Comparison of ENCODE assay signal across 29 cellular contexts in the genomic region with DNA sequence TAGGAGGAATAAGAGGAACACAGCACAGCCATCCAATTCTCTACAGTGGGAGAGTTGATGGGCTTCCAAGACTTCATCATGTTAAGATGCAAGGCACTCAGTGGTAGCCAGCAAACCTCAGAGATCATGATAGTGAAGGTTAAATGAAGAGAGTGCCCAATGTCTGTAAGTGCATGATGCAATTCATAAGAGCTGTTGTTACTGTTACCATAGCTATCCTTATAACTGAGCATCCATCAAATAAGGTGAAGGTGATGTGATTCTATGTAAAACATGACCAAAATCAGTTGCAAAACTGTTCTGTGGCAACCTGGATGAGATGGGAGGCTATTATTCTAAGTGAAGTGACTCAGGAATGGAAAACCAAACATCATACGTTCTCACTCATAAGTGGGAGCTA.
"Had no signal": no experiment of that assay in that cellular context is flagged by ENCODE, and none has a peak within 500 bp of the region (broad histone marks: within the 10 kb centered on the region; RNA-seq: fewer than 3 reads in every experiment).

No MANE protein-coding gene starts in this region.

- H3K9me3 ChIP-seq: ascending aorta, body of pancreas, breast epithelium had no signal

- H3K9me3 Mint-ChIP-seq: activated B cell treated with CpG ODN at 0.5 μM for 24 hours; activated CD4-positive, alpha-beta memory T cell treated with anti-CD3 and anti-CD28 coated beads for 36 hours; activated naive CD4-positive, alpha-beta T cell treated with anti-CD3 and anti-CD28 coated beads, Interleukin-2, amount 10 ng/mL, durations not matched to agents 7 days and 5 days; activated T-cell treated with anti-CD3 and anti-CD28 coated beads, Interleukin-2, amount 50 U/mL, for 4 hours; activated T-helper 1 cell treated with anti-CD3 and anti-CD28 coated beads, Interleukin-12 subunit alpha, Interleukin-12 subunit beta, Interleukin-2, Interleukin-4 antibody, amounts not matched to agents 30 ng/mL and 10 ng/mL and 1 ng/mL, durations not matched to agents 14 hours and 24 hours and 36 hours had no signal

- H3K27me3 ChIP-seq: ascending aorta, body of pancreas, breast epithelium had no signal

- ATAC-seq: activated T-cell treated with anti-CD3 and anti-CD28 coated beads, Interleukin-2, amount 50 U/mL, for 4 hours; body of pancreas; K562; Panc1 had no signal

- H3K4me3 ChIP-seq: ascending aorta, body of pancreas, breast epithelium, K562 had no signal

- H3K27me3 Mint-ChIP-seq: activated B cell treated with CpG ODN at 0.5 μM for 24 hours; activated CD4-positive, alpha-beta memory T cell treated with anti-CD3 and anti-CD28 coated beads for 36 hours; activated naive CD4-positive, alpha-beta T cell treated with anti-CD3 and anti-CD28 coated beads, Interleukin-2, amount 10 ng/mL, durations not matched to agents 7 days and 5 days had no signal

- H3K4me1 ChIP-seq: ascending aorta, body of pancreas, breast epithelium had no signal

- H3K4me3 Mint-ChIP-seq: activated B cell treated with CpG ODN at 0.5 μM for 24 hours; activated CD4-positive, alpha-beta memory T cell treated with anti-CD3 and anti-CD28 coated beads for 36 hours; activated naive CD4-positive, alpha-beta T cell treated with anti-CD3 and anti-CD28 coated beads, Interleukin-2, amount 10 ng/mL, durations not matched to agents 7 days and 5 days; activated naive CD8-positive, alpha-beta T cell; activated T-cell treated with anti-CD3 and anti-CD28 coated beads, Interleukin-2, amount 50 U/mL, for 4 hours; activated T-helper 1 cell treated with anti-CD3 and anti-CD28 coated beads, Interleukin-12 subunit alpha, Interleukin-12 subunit beta, Interleukin-2, Interleukin-4 antibody, amounts not matched to agents 30 ng/mL and 10 ng/mL and 1 ng/mL, durations not matched to agents 14 hours and 24 hours and 36 hours had no signal

- H3K4me1 Mint-ChIP-seq: activated B cell treated with CpG ODN at 0.5 μM for 24 hours; activated naive CD4-positive, alpha-beta T cell treated with anti-CD3 and anti-CD28 coated beads, Interleukin-2, amount 10 ng/mL, durations not matched to agents 7 days and 5 days had no signal

- H3K27ac Mint-ChIP-seq: activated B cell treated with CpG ODN at 0.5 μM for 24 hours; activated CD4-positive, alpha-beta memory T cell treated with anti-CD3 and anti-CD28 coated beads for 36 hours; activated naive CD4-positive, alpha-beta T cell treated with anti-CD3 and anti-CD28 coated beads, Interleukin-2, amount 10 ng/mL, durations not matched to agents 7 days and 5 days; activated naive CD8-positive, alpha-beta T cell; activated T-helper 1 cell treated with anti-CD3 and anti-CD28 coated beads, Interleukin-12 subunit alpha, Interleukin-12 subunit beta, Interleukin-2, Interleukin-4 antibody, amounts not matched to agents 30 ng/mL and 10 ng/mL and 1 ng/mL, durations not matched to agents 14 hours and 24 hours and 36 hours had no signal

- H3K27ac ChIP-seq: ascending aorta, body of pancreas, breast epithelium, VCaP had no signal

- H3K36me3 ChIP-seq: ascending aorta, breast epithelium had no signal

- H3K36me3 Mint-ChIP-seq: activated CD4-positive, alpha-beta memory T cell treated with anti-CD3 and anti-CD28 coated beads for 36 hours; activated naive CD4-positive, alpha-beta T cell treated with anti-CD3 and anti-CD28 coated beads, Interleukin-2, amount 10 ng/mL, durations not matched to agents 7 days and 5 days; activated naive CD8-positive, alpha-beta T cell had no signal

- DNase-seq: activated B cell treated with CpG ODN at 0.5 μM for 24 hours; activated CD4-positive, alpha-beta memory T cell treated with anti-CD3 and anti-CD28 coated beads for 36 hours; activated CD4-positive, alpha-beta T cell treated with anti-CD3 and anti-CD28 coated beads for 4 hours; activated CD4-positive, alpha-beta T cell treated with anti-CD3 and anti-CD28 coated beads, Interleukin-2, amount 50 U/mL, for 1 hour; activated CD4-positive, CD25-positive, alpha-beta regulatory T cell treated with anti-CD3 and anti-CD28 coated beads, Interleukin-2, amount 50 U/mL, for 72 hours; activated CD8-positive, alpha-beta memory T cell treated with anti-CD3 and anti-CD28 coated beads, Interleukin-2, amount 50 U/mL, for 4 hours; activated naive CD4-positive, alpha-beta T cell treated with anti-CD3 and anti-CD28 coated beads, Interleukin-2, amount 10 ng/mL, durations not matched to agents 7 days and 5 days; activated T-cell treated with anti-CD3 and anti-CD28 coated beads for 4 hours; activated T-cell treated with anti-CD3 and anti-CD28 coated beads, Interleukin-2, amount 50 U/mL, for 4 hours; amygdala; body of pancreas; NCI-H1105; NCI-H1417 treated with DMSO at 0.1 percent for 48 hours; NCI-H187 treated with DMSO at 0.1 percent for 48 hours; NCI-H2081; NCI-H345; NCI-H524 treated with DMSO at 0.1 percent for 48 hours; SHP77 treated with DMSO at 0.1 percent for 48 hours; SW 1271; T-helper 1 cell; T-helper 2 cell; T-helper 9 cell had no signal
